In genomic region chr15:56464893-56465520, GRCh38 we compare ENCODE assay signal across 8 cellular contexts. TPM values are rescaled to one million over a fixed set of nuclear protein-coding genes. Genes with fewer than 3 reads are reported as not detected.
DNase-seq lines count a peak whose midpoint lies in the region; ATAC-seq and TF ChIP-seq lines count a peak whose summit lies in the region.

TSS of gene MNS1 (minus strand) at chr15:56465137. CDS start at chr15:56464972, 165 bp downstream.

- H3K4me3 Mint-ChIP-seq in activated T-cell treated with anti-CD3 and anti-CD28 coated beads, Interleukin-2, amount 50 U/mL, for 24 hours, result peak within 1 kb of the TSS; percentile 82

- H2AFZ ChIP-seq in OCI-LY7 (ENCODE audit: low read length), result peak within 1 kb of the TSS; percentile 48; the same call in 1 of the 2 replicates

- no peaks in the 10 kb centered on the region for H3K9me3 Mint-ChIP-seq in activated T-cell treated with anti-CD3 and anti-CD28 coated beads, Interleukin-2, amount 50 U/mL, for 24 hours

- no peak for TF ChIP-seq POLR2A in esophagus squamous epithelium (IDR thresholded peaks at IDR 0.05)

- H3K4me3 ChIP-seq in HUES6 (ENCODE audit: low read depth, low read length) (peak within 1 kb of the TSS; percentile 73), OCI-LY7 (ENCODE audit: low read depth, low read length, poor library complexity, severe bottlenecking) (peak within 1 kb of the TSS; percentile 65), esophagus squamous epithelium (peak within 1 kb of the TSS; percentile 42 to 80 (median 66)), muscle layer of colon (ENCODE audit: low read depth in 1 of 2, low read length in 2 of 2) (peak within 1 kb of the TSS; percentile 34 to 72)

- H3K36me3 ChIP-seq in HUES6 (ENCODE audit: control insufficient read depth, insufficient read depth, low read length) (no peaks in the 10 kb centered on the region), OCI-LY7 (ENCODE audit: insufficient read depth, low read length) (no peaks in the 10 kb centered on the region), esophagus squamous epithelium (no peaks in the 10 kb centered on the region), muscle layer of colon (ENCODE audit: insufficient read depth, low read length) (no peaks in the 10 kb centered on the region)

- intact Hi-C loops in OCI-LY7 (cut with micrococcal nuclease; ENCODE audit: unreplicated experiment) (no loop called here), esophagus squamous epithelium (cut with DNase I) (no loop called here)

- H3K79me2 ChIP-seq in OCI-LY7 (ENCODE audit: insufficient read depth, low read depth, low read length), result no peaks in the 10 kb centered on the region

- H3K27me3 Mint-ChIP-seq in activated T-cell treated with anti-CD3 and anti-CD28 coated beads, Interleukin-2, amount 50 U/mL, for 24 hours, result peaks cover 32% of the 10 kb centered on the region

- H3K9me2 ChIP-seq in OCI-LY7 (ENCODE audit: insufficient read depth, low read length), result no peaks in the 10 kb centered on the region

- WGBS in esophagus squamous epithelium, 2 donors, result 0 to 4% methylated on average over 8 to 14 of the region's 38 CpGs

- no peak for TF ChIP-seq CTCF in OCI-LY7 (conservative IDR thresholded peaks at IDR 0.05; ENCODE audit: low read length)
- no peak for TF ChIP-seq CTCF in esophagus squamous epithelium (IDR thresholded peaks at IDR 0.05)

- peak; percentile 99 for ATAC-seq in GM21526 (IDR thresholded peaks at IDR 0.05; ENCODE audit: low FRiP score, unreplicated experiment)

- DNase-seq in DMS153 treated with DMSO at 0.1 percent for 48 hours (lab: John Stamatoyannopoulos, UW; ENCODE audit: unreplicated experiment), result peak; percentile 24
- peak; percentile 92 for DNase-seq in OCI-LY7 (ENCODE audit: low spot score)
- peak; percentile 76 for DNase-seq in activated T-cell treated with anti-CD3 and anti-CD28 coated beads, Interleukin-2, amount 50 U/mL, for 24 hours
- DNase-seq in esophagus squamous epithelium (lab: John Stamatoyannopoulos, UW), result peak; percentile 48
- peak; percentile 61 to 70 for DNase-seq in stimulated activated CD8-positive, alpha-beta memory T cell treated with anti-CD3 and anti-CD28 coated beads, Interleukin-7, amount 100 ng/mL, for 48 hours (ENCODE audit: extremely low read depth in 1 of 2, low read depth in 1 of 2)

- H3K36me3 Mint-ChIP-seq in activated T-cell treated with anti-CD3 and anti-CD28 coated beads, Interleukin-2, amount 50 U/mL, for 24 hours (ENCODE audit: low read depth), result no peaks in the 10 kb centered on the region

- no peaks in the 10 kb centered on the region for H3K9me3 ChIP-seq in HUES6 (ENCODE audit: control insufficient read depth, insufficient read depth, low read depth, low read length)
- H3K9me3 ChIP-seq in OCI-LY7 (ENCODE audit: low read length), result no peaks in the 10 kb centered on the region
- H3K9me3 ChIP-seq in esophagus squamous epithelium, result no peaks in the 10 kb centered on the region
- H3K9me3 ChIP-seq in muscle layer of colon (ENCODE audit: low read length), result no peaks in the 10 kb centered on the region

- peak within 1 kb of the TSS; percentile 59 for H3K4me2 ChIP-seq in OCI-LY7 (ENCODE audit: low read length)

- POLR2A ChIA-PET in OCI-LY7 (lab: Charles Lee), result interaction anchor here (0.6 to 1.2 kb wide), 8 partner anchors 67 to 1063 kb away, joined by 3 to 8 read pairs (median 4); no protein-coding TSS in a partner anchor

- H3K27me3 ChIP-seq in HUES6 (ENCODE audit: control insufficient read depth, insufficient read depth, low read length), result peaks cover 10% of the 10 kb centered on the region
- no peaks in the 10 kb centered on the region for H3K27me3 ChIP-seq in esophagus squamous epithelium
- no peaks in the 10 kb centered on the region for H3K27me3 ChIP-seq in muscle layer of colon (ENCODE audit: control insufficient read depth in 1 of 2, insufficient read depth in 2 of 2, low read length in 2 of 2)

- CTCF ChIA-PET in OCI-LY7 (lab: Charles Lee; ENCODE audit: unreplicated experiment), result no interaction called here

- no peaks in the 10 kb centered on the region for H4K20me1 ChIP-seq in OCI-LY7 (ENCODE audit: insufficient read depth, low read length)

- BruUV-seq in OCI-LY7 (replicated peaks; lab: Mats Ljungman, UMichigan), result TSS peak; percentile 72

- peak within 1 kb of the TSS; percentile 81 for H3K27ac Mint-ChIP-seq in activated T-cell treated with anti-CD3 and anti-CD28 coated beads, Interleukin-2, amount 50 U/mL, for 24 hours

- H3K27ac ChIP-seq in HUES6 (ENCODE audit: low read depth, low read length) (no peak within 1 kb of the TSS), OCI-LY7 (ENCODE audit: low read depth, low read length, poor library complexity, severe bottlenecking) (no peak within 1 kb of the TSS), esophagus squamous epithelium (peak within 1 kb of the TSS in 3 of 4 donors; percentile 0 to 49 (median 44)), muscle layer of colon (ENCODE audit: low read depth, low read length) (no peak within 1 kb of the TSS)

- H3K9ac ChIP-seq in HUES6 (ENCODE audit: low read length), result peak within 1 kb of the TSS; percentile 61
- H3K9ac ChIP-seq in muscle layer of colon (ENCODE audit: low read length), result no peak within 1 kb of the TSS

- H3K4me1 ChIP-seq in HUES6 (ENCODE audit: control insufficient read depth, insufficient read depth, low read length) (no peaks in the 10 kb centered on the region), OCI-LY7 (ENCODE audit: insufficient read depth, low read length, poor library complexity, severe bottlenecking) (peaks cover 5% of the 10 kb centered on the region), esophagus squamous epithelium (peaks cover 0 to 20% (median 5%) of the 10 kb centered on the region in 3 donors), muscle layer of colon (ENCODE audit: insufficient read depth, low read length) (no peaks in the 10 kb centered on the region)

- peaks cover 29% of the 10 kb centered on the region for H3K4me1 Mint-ChIP-seq in activated T-cell treated with anti-CD3 and anti-CD28 coated beads, Interleukin-2, amount 50 U/mL, for 24 hours (ENCODE audit: low read depth)

RNA-seq across cellular contexts. Expression of gene MNS1, which starts in this region (rescaled TPM):
- 1.8 and 2.9 TPM in 2 replicates for total RNA-seq in OCI-LY7 (2014; rRNA removed; shearing (Covaris generic))
- total RNA-seq in OCI-LY7 (2022), result 1.8 and 2.8 TPM in 2 replicates
- total RNA-seq in esophagus squamous epithelium, result 1 to 10 TPM in 2 of 4 donors, under 1 TPM in 2; 0.57 to 1.1 (median 0.98) TPM

Comparison
In these comparisons a context has a peak if more than half of its experiments do, and no peak if none do; other contexts are left out.
1. DNase-seq: peak in every context shown above with its lines; median percentile 92 in OCI-LY7; 76 in activated T-cell treated with anti-CD3 and anti-CD28 coated beads, Interleukin-2, amount 50 U/mL, for 24 hours; 66 in stimulated activated CD8-positive, alpha-beta memory T cell treated with anti-CD3 and anti-CD28 coated beads, Interleukin-7, amount 100 ng/mL, for 48 hours; 48 in esophagus squamous epithelium; 24 in DMS153 treated with DMSO at 0.1 percent for 48 hours.
2. H3K27ac ChIP-seq: peak in esophagus squamous epithelium (3 of 4); none in HUES6 (single experiment), OCI-LY7 (single experiment) and muscle layer of colon (single experiment).
3. Peak in every context shown above with its lines, with median percentiles within 50 percentile points of each other: H3K4me3 ChIP-seq.